Comparison of ENCODE assay signal across 7 cellular contexts in the genomic region with DNA sequence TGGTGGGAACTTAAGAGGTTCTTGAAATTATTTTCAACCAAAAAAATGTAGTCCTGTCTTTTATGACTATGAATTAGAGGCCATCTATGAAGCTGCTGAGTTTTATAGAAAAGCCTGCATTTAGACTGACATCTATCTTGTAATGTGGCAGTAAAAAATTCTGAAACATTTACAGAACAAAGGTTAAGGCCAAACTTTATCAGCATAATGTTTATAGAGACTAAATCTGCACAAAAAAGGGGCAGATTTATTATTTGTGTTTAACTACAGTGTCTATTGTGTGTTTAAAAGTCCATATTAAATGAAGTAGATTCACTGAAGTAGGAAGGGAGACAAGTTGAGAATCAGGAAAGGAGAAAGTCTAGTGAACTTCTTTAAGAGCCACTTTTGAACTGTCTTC. TPM values are rescaled to one million over a fixed set of nuclear protein-coding genes. Genes with fewer than 3 reads are reported as not detected.
"Had no signal": no experiment of that assay in that cellular context is flagged by ENCODE, and none has a peak within 500 bp of the region (broad histone marks: within the 10 kb centered on the region; RNA-seq: fewer than 3 reads in every experiment).

No MANE protein-coding gene starts in this region.

- ATAC-seq: GM23338, K562 had no signal

- H2AFZ ChIP-seq: GM23338 had no signal

- H3K4me2 ChIP-seq: GM23338 had no signal

- H3K4me3 ChIP-seq: GM23338, K562 had no signal

- DNase-seq: H9, HCEC 1CT, IMR-90, KG1 had no signal

RNA-seq across cellular contexts. Expression of a gene that starts 37.3 kb away (rescaled TPM):
- total RNA-seq: HT1080, IMR-90, K562 had no signal
- polyA plus RNA-seq: IMR-90, K562 had no signal
